8 cellular contexts compared by ENCODE assay signal in the genomic region with DNA sequence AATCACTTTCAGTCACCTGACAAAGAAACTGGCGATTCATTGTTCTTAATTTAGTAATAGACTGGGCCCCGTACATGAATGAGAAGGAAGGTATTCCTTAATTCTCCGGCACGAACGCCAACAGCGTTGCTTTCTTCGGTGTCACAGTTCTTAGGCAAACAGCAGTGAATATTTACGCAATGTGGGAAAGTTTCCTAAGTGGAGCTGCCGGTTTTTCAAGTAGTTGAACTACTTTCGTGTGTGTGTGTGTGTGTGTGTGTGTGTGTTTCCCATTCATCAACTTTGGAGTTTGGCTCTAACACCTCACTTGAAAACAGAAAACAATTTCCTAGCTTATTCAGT. TPM values are rescaled to one million over a fixed set of nuclear protein-coding genes. Genes with fewer than 3 reads are reported as not detected.
DNase-seq lines count a peak whose midpoint lies in the region; ATAC-seq and TF ChIP-seq lines count a peak whose summit lies in the region.

No MANE protein-coding gene starts in this region.

- H3K4me1 Mint-ChIP-seq in activated T-cell treated with anti-CD3 and anti-CD28 coated beads, Interleukin-2, amount 50 U/mL, for 4 hours (ENCODE audit: low read depth), result peaks cover 18% of the 10 kb centered on the region
- no peaks in the 10 kb centered on the region for H3K4me1 Mint-ChIP-seq in endothelial cell (ENCODE audit: unreplicated experiment)

- POLR2A ChIA-PET in RWPE1 (lab: Yijun Ruan, JAX; ENCODE audit: low non-redundant PET), result interaction anchor here (0.9 kb wide), 1 partner anchor 102 kb away, joined by 4 read pairs; no protein-coding TSS in a partner anchor

- ATAC-seq in activated T-cell treated with anti-CD3 and anti-CD28 coated beads, Interleukin-2, amount 50 U/mL, for 4 hours, result no peak
- ATAC-seq in GM18858 (IDR thresholded peaks at IDR 0.05; ENCODE audit: unreplicated experiment), result no peak

- CTCF ChIA-PET in RWPE1 (lab: Yijun Ruan, JAX), result interaction anchor here (0.6 kb wide), 1 partner anchor 591 kb away, joined by 3 read pairs; no protein-coding TSS in a partner anchor

- H3K9me3 Mint-ChIP-seq in activated T-cell treated with anti-CD3 and anti-CD28 coated beads, Interleukin-2, amount 50 U/mL, for 4 hours, result no peaks in the 10 kb centered on the region
- no peaks in the 10 kb centered on the region for H3K9me3 Mint-ChIP-seq in endothelial cell (ENCODE audit: unreplicated experiment)

- H3K27ac Mint-ChIP-seq in endothelial cell (ENCODE audit: unreplicated experiment), result peak overlapping the region; percentile 97

- H3K27me3 Mint-ChIP-seq in activated T-cell treated with anti-CD3 and anti-CD28 coated beads, Interleukin-2, amount 50 U/mL, for 4 hours (ENCODE audit: low read depth), result peaks cover 4% of the 10 kb centered on the region
- H3K27me3 Mint-ChIP-seq in endothelial cell (ENCODE audit: unreplicated experiment), result peaks cover 4% of the 10 kb centered on the region

- no peaks in the 10 kb centered on the region for H3K36me3 Mint-ChIP-seq in activated T-cell treated with anti-CD3 and anti-CD28 coated beads, Interleukin-2, amount 50 U/mL, for 4 hours (ENCODE audit: insufficient read depth)
- no peaks in the 10 kb centered on the region for H3K36me3 Mint-ChIP-seq in endothelial cell (ENCODE audit: low read depth, unreplicated experiment)

- peaks cover 0 to 4% of the 10 kb centered on the region in 2 donors for H3K4me1 ChIP-seq in muscle layer of duodenum (ENCODE audit: control insufficient read depth in 1 of 2, insufficient read depth in 2 of 2, low read length in 2 of 2)

- no peaks in the 10 kb centered on the region for H3K36me3 ChIP-seq in muscle layer of duodenum (ENCODE audit: control insufficient read depth in 1 of 2, insufficient read depth in 2 of 2, low read length in 2 of 2)

- peak overlapping the region; percentile 58 to 71 for H3K4me3 ChIP-seq in muscle layer of duodenum (ENCODE audit: low read depth in 1 of 2, low read length in 2 of 2)

- H3K9me3 ChIP-seq in muscle layer of duodenum (ENCODE audit: control insufficient read depth in 1 of 2, low read length in 2 of 2), result no peaks in the 10 kb centered on the region

- TF ChIP-seq CTCF in RWPE1 (conservative IDR thresholded peaks at IDR 0.05; ENCODE audit: low read depth) (no peak), endothelial cell (IDR thresholded peaks at IDR 0.05; ENCODE audit: unreplicated experiment) (no peak)

- peak overlapping the region; percentile 95 for H3K4me3 Mint-ChIP-seq in activated T-cell treated with anti-CD3 and anti-CD28 coated beads, Interleukin-2, amount 50 U/mL, for 4 hours
- peak overlapping the region; percentile 90 for H3K4me3 Mint-ChIP-seq in endothelial cell (ENCODE audit: unreplicated experiment)

- no peaks in the 10 kb centered on the region for H3K27me3 ChIP-seq in muscle layer of duodenum (ENCODE audit: low read depth, low read length)

- H3K27ac ChIP-seq in RWPE1 (peak overlapping the region; percentile 86), muscle layer of duodenum (ENCODE audit: low read length) (peak overlapping the region; percentile 92)

- no peak for DNase-seq in activated T-cell treated with anti-CD3 and anti-CD28 coated beads, Interleukin-2, amount 50 U/mL, for 4 hours
- no peak for DNase-seq in activated T-cell treated with anti-CD3 and anti-CD28 coated beads for 4 hours
- DNase-seq in RWPE1 (ENCODE audit: low spot score), result peak; percentile 29
- DNase-seq in endothelial cell (ENCODE audit: low spot score), result peak; percentile 2
- DNase-seq in NCI-H187 (lab: John Stamatoyannopoulos, UW), result no peak
- no peak for DNase-seq in middle frontal gyrus (ENCODE audit: extremely low spot score, low spot score)

RNA-seq across cellular contexts. Expression of gene NXT2, which starts 0.7 kb away (rescaled TPM):
- 10 to 100 TPM; 13.2 to 16.7 (median 15.9) TPM for total RNA-seq in activated T-cell treated with anti-CD3 and anti-CD28 coated beads, Interleukin-2, amount 50 U/mL, for 4 hours
- total RNA-seq in endothelial cell (ENCODE audit: unreplicated experiment), result 9.5 TPM

RNA-seq across cellular contexts. Expression of gene GUCY2F, which starts 55.4 kb away (rescaled TPM):
- total RNA-seq in activated T-cell treated with anti-CD3 and anti-CD28 coated beads, Interleukin-2, amount 50 U/mL, for 4 hours, result not detected
- not detected for total RNA-seq in endothelial cell (ENCODE audit: unreplicated experiment)

Comparison
In these comparisons a context has a peak if more than half of its experiments do, and no peak if none do; other contexts are left out.
1. DNase-seq: peak in RWPE1 (single experiment) and endothelial cell (single experiment); none in activated T-cell treated with anti-CD3 and anti-CD28 coated beads, Interleukin-2, amount 50 U/mL, for 4 hours (single experiment), activated T-cell treated with anti-CD3 and anti-CD28 coated beads for 4 hours (single experiment), NCI-H187 (0 of 2) and middle frontal gyrus (single experiment).